ENCODE assay signal across 16 cellular contexts in the genomic region with DNA sequence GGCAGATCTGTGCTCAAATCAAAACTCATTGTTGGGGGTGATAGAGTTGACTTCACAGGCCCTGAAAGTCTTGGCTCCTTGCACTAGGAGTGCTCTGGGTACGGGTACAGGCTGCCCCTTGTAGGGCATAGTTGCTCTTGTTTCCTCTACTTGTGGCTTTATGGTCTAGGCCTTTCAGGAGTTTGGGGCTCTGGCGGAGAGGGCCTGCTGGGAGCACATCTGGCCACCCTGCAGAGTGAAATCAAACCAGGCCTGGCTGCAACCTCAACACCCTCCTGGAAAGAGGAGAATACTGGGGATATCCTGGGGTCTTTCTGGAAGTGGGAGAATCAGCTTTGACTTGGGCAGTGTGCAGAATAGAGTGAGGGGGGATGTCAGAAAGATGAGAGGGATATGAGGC. TPM values are rescaled to one million over a fixed set of nuclear protein-coding genes. Genes with fewer than 3 reads are reported as not detected.
A peak's percentile ranks its signal among the peaks of the same experiment; 100 is the strongest.
DNase-seq lines count a peak whose midpoint lies in the region; ATAC-seq and TF ChIP-seq lines count a peak whose summit lies in the region.
"Had no signal": no experiment of that assay in that cellular context is flagged by ENCODE, and none has a peak within 500 bp of the region (broad histone marks: within the 10 kb centered on the region; RNA-seq: fewer than 3 reads in every experiment).

No MANE protein-coding gene starts in this region.

- intact Hi-C loops in esophagus muscularis mucosa (cut with DNase I), result no loop called here

- peaks cover 46% of the 10 kb centered on the region for H3K36me3 ChIP-seq in ACC112 (ENCODE audit: insufficient read depth, low read length)
- peaks cover 50% of the 10 kb centered on the region for H3K36me3 ChIP-seq in RWPE2 (ENCODE audit: low read depth)
- H3K36me3 ChIP-seq in esophagus muscularis mucosa, result peaks cover 0 to 15% (median 0%) of the 10 kb centered on the region in 4 donors

- H3K27me3 ChIP-seq in ACC112 (ENCODE audit: insufficient read depth, low read length) (no peaks in the 10 kb centered on the region), RWPE2 (ENCODE audit: insufficient read depth, poor library complexity, severe bottlenecking) (no peaks in the 10 kb centered on the region), esophagus muscularis mucosa (no peaks in the 10 kb centered on the region)

- H3K27ac ChIP-seq in ACC112 (ENCODE audit: low read depth, low read length) (peak overlapping the region; percentile 78), RWPE2 (ENCODE audit: poor library complexity, severe bottlenecking) (peak overlapping the region; percentile 95), esophagus muscularis mucosa (replicated peaks in 1 of 4) (peak overlapping the region in 2 of 4 donors; percentile 72 to 73)

- 20% methylated on average over 1 of the region's 2 CpGs for WGBS in esophagus muscularis mucosa

- H3K4me1 ChIP-seq in ACC112 (ENCODE audit: control insufficient read depth, insufficient read depth, low read length, unreplicated experiment), result peaks cover 63% of the 10 kb centered on the region
- peaks cover 59% of the 10 kb centered on the region for H3K4me1 ChIP-seq in RWPE2 (ENCODE audit: insufficient read depth, poor library complexity, severe bottlenecking)
- peaks cover 31 to 81% (median 70%) of the 10 kb centered on the region in 4 donors for H3K4me1 ChIP-seq in esophagus muscularis mucosa

- no peak overlapping the region for H3K27ac Mint-ChIP-seq in nephron progenitor cell
- H3K27ac Mint-ChIP-seq in activated CD4-positive, alpha-beta T cell treated with anti-CD3 and anti-CD28 coated beads, Interleukin-2, amount 10 ng/mL, durations not matched to agents 7 days and 5 days, result no peak overlapping the region
- H3K27ac Mint-ChIP-seq: immature natural killer cell; naive thymus-derived CD8-positive, alpha-beta T cell had no signal

- TF ChIP-seq POLR2A in esophagus muscularis mucosa (IDR thresholded peaks at IDR 0.05; ENCODE audit: low read depth), result no peak

- H3K9me3 ChIP-seq in RWPE2 (ENCODE audit: severe bottlenecking), result no peaks in the 10 kb centered on the region
- H3K9me3 ChIP-seq in esophagus muscularis mucosa, result no peaks in the 10 kb centered on the region

- H2AFZ ChIP-seq in ACC112 (ENCODE audit: low read length, unreplicated experiment), result no peak overlapping the region

- TF ChIP-seq CTCF in RWPE2 (IDR thresholded peaks at IDR 0.05; ENCODE audit: poor library complexity, severe bottlenecking) (no peak), esophagus muscularis mucosa (IDR thresholded peaks at IDR 0.05) (no peak), nephron progenitor cell (IDR thresholded peaks at IDR 0.05) (no peak)

- H3K79me2 ChIP-seq in ACC112 (ENCODE audit: control insufficient read depth, insufficient read depth, low read length, unreplicated experiment), result peaks cover 75% of the 10 kb centered on the region

- peaks cover 54% of the 10 kb centered on the region for H3K27me3 Mint-ChIP-seq in nephron progenitor cell (ENCODE audit: low read depth, poor library complexity)
- peaks cover 31% of the 10 kb centered on the region for H3K27me3 Mint-ChIP-seq in activated CD4-positive, alpha-beta T cell treated with anti-CD3 and anti-CD28 coated beads, Interleukin-2, amount 10 ng/mL, durations not matched to agents 7 days and 5 days

- H3K4me1 Mint-ChIP-seq in nephron progenitor cell, result peaks cover 24% of the 10 kb centered on the region
- no peaks in the 10 kb centered on the region for H3K4me1 Mint-ChIP-seq in activated CD4-positive, alpha-beta T cell treated with anti-CD3 and anti-CD28 coated beads, Interleukin-2, amount 10 ng/mL, durations not matched to agents 7 days and 5 days

- H3K4me3 Mint-ChIP-seq in nephron progenitor cell, result peak overlapping the region; percentile 59
- H3K4me3 Mint-ChIP-seq in activated CD4-positive, alpha-beta T cell treated with anti-CD3 and anti-CD28 coated beads, Interleukin-2, amount 10 ng/mL, durations not matched to agents 7 days and 5 days, result no peak overlapping the region
- H3K4me3 Mint-ChIP-seq: immature natural killer cell had no signal

- peak overlapping the region; percentile 96 for H3K4me3 ChIP-seq in ACC112 (ENCODE audit: low read depth, low read length)
- peak overlapping the region; percentile 76 for H3K4me3 ChIP-seq in RWPE2 (ENCODE audit: severe bottlenecking)
- H3K4me3 ChIP-seq in esophagus muscularis mucosa, result peak overlapping the region; percentile 64 to 70 (median 66)
- H3K4me3 ChIP-seq: GM12878 had no signal

- DNase-seq in RWPE2 (ENCODE audit: low spot score), result peak; percentile 42
- DNase-seq in esophagus muscularis mucosa (ENCODE audit: extremely low spot score), result no peak
- DNase-seq in nephron progenitor cell, result no peak
- DNase-seq in nucleus accumbens (lab: John Stamatoyannopoulos, UW), result no peak
- no peak for DNase-seq in SHP77 treated with DMSO at 0.1 percent for 48 hours (lab: John Stamatoyannopoulos, UW)
- no peak for DNase-seq in NCI-H1105 (lab: John Stamatoyannopoulos, UW)
- no peak for DNase-seq in activated CD4-positive, alpha-beta T cell treated with anti-CD3 and anti-CD28 coated beads, Interleukin-2, amount 10 ng/mL, durations not matched to agents 7 days and 5 days
- DNase-seq: activated CD4-positive, alpha-beta T cell treated with anti-CD3 and anti-CD28 coated beads, Interleukin-2, amount 50 U/mL, for 48 hours; activated gamma-delta T cell; caudate nucleus; immature natural killer cell; naive thymus-derived CD8-positive, alpha-beta T cell; NCI-H345; PC-3 had no signal

- no peaks in the 10 kb centered on the region for H3K36me3 Mint-ChIP-seq in nephron progenitor cell (ENCODE audit: low read depth)
- H3K36me3 Mint-ChIP-seq in activated CD4-positive, alpha-beta T cell treated with anti-CD3 and anti-CD28 coated beads, Interleukin-2, amount 10 ng/mL, durations not matched to agents 7 days and 5 days (ENCODE audit: low read depth), result no peaks in the 10 kb centered on the region
- H3K36me3 Mint-ChIP-seq: immature natural killer cell; naive thymus-derived CD8-positive, alpha-beta T cell had no signal

- no peaks in the 10 kb centered on the region for H3K9me3 Mint-ChIP-seq in nephron progenitor cell
- H3K9me3 Mint-ChIP-seq in activated CD4-positive, alpha-beta T cell treated with anti-CD3 and anti-CD28 coated beads, Interleukin-2, amount 10 ng/mL, durations not matched to agents 7 days and 5 days, result no peaks in the 10 kb centered on the region
- H3K9me3 Mint-ChIP-seq: immature natural killer cell; naive thymus-derived CD8-positive, alpha-beta T cell had no signal

- CTCF ChIA-PET in activated CD4-positive, alpha-beta T cell treated with anti-CD3 and anti-CD28 coated beads, Interleukin-2, amount 10 ng/mL, durations not matched to agents 7 days and 5 days (lab: Charles Lee), result no interaction called here

- no peak for TF ChIP-seq EP300 in esophagus muscularis mucosa (IDR thresholded peaks at IDR 0.05)

- no peak for ATAC-seq in RWPE2 (ENCODE audit: low read depth)
- ATAC-seq: naive thymus-derived CD8-positive, alpha-beta T cell; PC-3 had no signal

- POLR2A ChIA-PET in activated CD4-positive, alpha-beta T cell treated with anti-CD3 and anti-CD28 coated beads, Interleukin-2, amount 10 ng/mL, durations not matched to agents 7 days and 5 days (lab: Charles Lee), result no interaction called here

RNA-seq across cellular contexts. Expression of gene TGFBI, which starts 1.5 kb away (rescaled TPM):
- 100 to 1,000 TPM in 2 of 4 donors, 10 to 100 TPM in 2; 62.3 to 128 (median 92.9) TPM for total RNA-seq in esophagus muscularis mucosa
- under 1 TPM; 0.10 to 0.27 TPM for total RNA-seq in activated CD4-positive, alpha-beta T cell treated with anti-CD3 and anti-CD28 coated beads, Interleukin-2, amount 10 ng/mL, durations not matched to agents 7 days and 5 days

Comparison
In these comparisons a context has a peak if more than half of its experiments do, and no peak if none do; other contexts are left out.
1. RNA of gene TGFBI, which starts 1.5 kb away (total RNA-seq): 62.3 to 128 TPM in esophagus muscularis mucosa; 0.10 to 0.27 TPM in activated CD4-positive, alpha-beta T cell treated with anti-CD3 and anti-CD28 coated beads, Interleukin-2, amount 10 ng/mL, durations not matched to agents 7 days and 5 days; every median in the first group is over 10 times any median in the second.
2. Peak in every context shown above with its lines, with median percentiles within 50 percentile points of each other: H3K4me3 ChIP-seq.